25 cellular contexts compared by ENCODE assay signal in the genomic region with DNA sequence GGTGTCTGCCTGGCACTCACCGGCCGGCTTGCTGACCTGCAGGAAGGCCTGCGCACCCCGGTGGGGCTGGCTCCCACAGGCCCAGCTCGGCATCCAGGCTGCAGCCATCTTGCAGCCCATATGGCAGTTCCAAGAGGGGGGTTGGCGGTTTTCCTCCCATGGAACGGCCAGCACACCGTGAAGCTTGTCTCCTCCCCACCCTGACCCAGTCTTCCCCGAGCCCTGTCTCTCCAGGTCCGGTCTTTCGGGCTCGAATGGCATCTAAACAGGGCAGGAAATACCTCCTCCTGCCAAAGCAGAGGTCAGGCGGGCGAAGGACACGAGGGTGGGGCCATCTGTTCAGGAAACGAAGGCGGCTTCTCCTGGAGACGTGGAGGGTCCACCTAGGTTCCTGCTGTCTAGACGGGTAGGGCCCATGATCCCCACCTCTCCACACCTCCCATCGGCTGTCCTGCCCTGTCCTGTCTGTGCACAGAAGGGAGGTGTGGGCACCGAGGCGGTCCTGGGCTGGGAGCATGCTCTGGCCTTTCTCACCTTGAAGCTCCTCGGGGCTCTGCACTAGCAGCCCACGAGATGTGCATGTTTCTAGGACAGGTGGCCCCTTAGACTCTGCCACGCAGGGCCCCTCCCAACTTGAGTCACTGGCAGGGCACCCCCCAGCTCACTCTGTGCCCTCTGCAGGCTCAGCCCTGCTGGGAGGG.
A peak's percentile ranks its signal among the peaks of the same experiment; 100 is the strongest.
DNase-seq lines count a peak whose midpoint lies in the region; ATAC-seq, FAIRE-seq and TF ChIP-seq lines count a peak whose summit lies in the region.
"Had no signal": no experiment of that assay in that cellular context is flagged by ENCODE, and none has a peak within 500 bp of the region (broad histone marks: within the 10 kb centered on the region; RNA-seq: fewer than 3 reads in every experiment).

No MANE protein-coding gene starts in this region.

- DNase-seq in A549 (ENCODE audit: low read depth in 1 of 2, low spot score in 1 of 2), result no peak
- DNase-seq in activated CD8-positive, alpha-beta memory T cell treated with anti-CD3 and anti-CD28 coated beads, Interleukin-2, amount 10 ng/mL, durations not matched to agents 7 days and 5 days, result no peak
- peak; percentile 79 for DNase-seq in mesenteric fat pad (ENCODE audit: low spot score)
- no peak for DNase-seq in NOMO-1 (lab: John Stamatoyannopoulos, UW; ENCODE audit: unreplicated experiment in 2 of 2)
- DNase-seq in activated T-cell treated with anti-CD3 and anti-CD28 coated beads, Interleukin-2, amount 50 U/mL, for 1 hour, result no peak
- DNase-seq: activated CD4-positive, alpha-beta T cell treated with anti-CD3 and anti-CD28 coated beads, Interleukin-2, amount 50 U/mL, for 48 hours; DMS79; erythroblast; foreskin keratinocyte; immature natural killer cell; NCI-H1105; NCI-H2029 treated with DMSO at 0.1 percent for 48 hours; NCI-H226; NCI-H748 treated with DMSO at 0.1 percent for 48 hours; PC-3 had no signal

- TF ChIP-seq EP300 in A549 (IDR thresholded peaks at IDR 0.05), result no peak

- no peak overlapping the region for H3K4me3 ChIP-seq in A549
- no peak overlapping the region for H3K4me3 ChIP-seq in BLaER1 treated with 17β-estradiol and CSF1 and Interleukin-3, amounts not matched to agents 10 nM and 100 nM
- H3K4me3 ChIP-seq: SK-N-MC, suprapubic skin, vagina had no signal

- peaks cover 10% of the 10 kb centered on the region for H3K9me3 Mint-ChIP-seq in activated CD8-positive, alpha-beta memory T cell treated with anti-CD3 and anti-CD28 coated beads, Interleukin-2, amount 10 ng/mL, durations not matched to agents 7 days and 5 days (ENCODE audit: low read depth)

- FAIRE-seq in A549 (lab: Jason Lieb, UNC), result no peak
- FAIRE-seq: astrocyte, GM12891 had no signal

- H3K27ac ChIP-seq in A549, result no peak overlapping the region
- H3K27ac ChIP-seq in BLaER1 treated with 17β-estradiol and CSF1 and Interleukin-3, amounts not matched to agents 10 nM and 100 nM, result peak overlapping the region in 5 of 11 experiments; percentile 34 to 58 (median 52); a peak in 6 of 22 replicates
- H3K27ac ChIP-seq: foreskin keratinocyte, SK-N-MC, suprapubic skin, vagina had no signal

- peaks cover 18% of the 10 kb centered on the region for H3K4me1 Mint-ChIP-seq in activated CD8-positive, alpha-beta memory T cell treated with anti-CD3 and anti-CD28 coated beads, Interleukin-2, amount 10 ng/mL, durations not matched to agents 7 days and 5 days

- no peak overlapping the region for H3K27ac Mint-ChIP-seq in activated CD8-positive, alpha-beta memory T cell treated with anti-CD3 and anti-CD28 coated beads, Interleukin-2, amount 10 ng/mL, durations not matched to agents 7 days and 5 days
- H3K27ac Mint-ChIP-seq: activated naive CD4-positive, alpha-beta T cell treated with anti-CD3 and anti-CD28 coated beads, Interleukin-2, amount 50 U/mL, for 72 hours; nephron progenitor cell had no signal

- peaks cover 18% of the 10 kb centered on the region for H3K36me3 Mint-ChIP-seq in activated CD8-positive, alpha-beta memory T cell treated with anti-CD3 and anti-CD28 coated beads, Interleukin-2, amount 10 ng/mL, durations not matched to agents 7 days and 5 days

- no peaks in the 10 kb centered on the region for H3K4me1 ChIP-seq in A549
- H3K4me1 ChIP-seq in BLaER1 treated with 17β-estradiol and CSF1 and Interleukin-3, amounts not matched to agents 10 nM and 100 nM, result peaks cover 40 to 64% (median 55%) of the 10 kb centered on the region in 10 experiments
- H3K4me1 ChIP-seq: foreskin keratinocyte had no signal

- H3K4me3 Mint-ChIP-seq in activated CD8-positive, alpha-beta memory T cell treated with anti-CD3 and anti-CD28 coated beads, Interleukin-2, amount 10 ng/mL, durations not matched to agents 7 days and 5 days, result no peak overlapping the region
- H3K4me3 Mint-ChIP-seq: central memory CD8-positive, alpha-beta T cell; nephron progenitor cell had no signal

- POLR2A ChIA-PET in A549 (lab: Yijun Ruan, JAX), result interaction anchor here (0.6 kb wide), 1 partner anchor 127 kb away, joined by 3 read pairs; no protein-coding TSS in a partner anchor

- no peak for TF ChIP-seq RAD21 in A549 (conservative IDR thresholded peaks at IDR 0.05 in 1 of 2, IDR thresholded peaks at IDR 0.05 in 1 of 2)

- peaks cover 12 to 32% (median 21%) of the 10 kb centered on the region in 11 experiments for H3K36me3 ChIP-seq in BLaER1 treated with 17β-estradiol and CSF1 and Interleukin-3, amounts not matched to agents 10 nM and 100 nM

- CTCF ChIA-PET in A549 (lab: Yijun Ruan, JAX), result interaction anchor here (1.2 to 1.7 kb wide), 2 partner anchors 12 to 14 kb away, joined by 5 to 9 read pairs; no protein-coding TSS in a partner anchor
- CTCF ChIA-PET in activated CD8-positive, alpha-beta memory T cell treated with anti-CD3 and anti-CD28 coated beads, Interleukin-2, amount 10 ng/mL, durations not matched to agents 7 days and 5 days (lab: Charles Lee), result no interaction called here

- WGBS in A549 (ENCODE audit: missing lambda C conversion rate), result 94% methylated on average over 25 of the region's 25 CpGs

- ATAC-seq in A549 (peak; percentile 15 to 17; a peak in 2 of 6 replicates), GM19395 (IDR thresholded peaks at IDR 0.05; ENCODE audit: unreplicated experiment) (no peak)
- peak; percentile 12 for ATAC-seq in activated CD8-positive, alpha-beta memory T cell treated with anti-CD3 and anti-CD28 coated beads, Interleukin-2, amount 10 ng/mL, durations not matched to agents 7 days and 5 days
- ATAC-seq: foreskin keratinocyte, PC-3 had no signal

- peak overlapping the region in 1 of 11 experiments; percentile 21; a peak in 3 of 22 replicates for H3K9ac ChIP-seq in BLaER1 treated with 17β-estradiol and CSF1 and Interleukin-3, amounts not matched to agents 10 nM and 100 nM

- H3K4me2 ChIP-seq in A549, result no peak overlapping the region
- H3K4me2 ChIP-seq in BLaER1 treated with 17β-estradiol and CSF1 and Interleukin-3, amounts not matched to agents 10 nM and 100 nM, result peak overlapping the region in 10 of 11 experiments; percentile 73 to 94 (median 83); a peak in 20 of 22 replicates

- peaks cover 7% of the 10 kb centered on the region; the same call in 2 of the 3 replicates for H3K9me3 ChIP-seq in A549
- peaks cover 23 to 34% (median 32%) of the 10 kb centered on the region in 11 experiments for H3K9me3 ChIP-seq in BLaER1 treated with 17β-estradiol and CSF1 and Interleukin-3, amounts not matched to agents 10 nM and 100 nM (replicated peaks in 1 of 11)
- H3K9me3 ChIP-seq: suprapubic skin, vagina had no signal

- H3K27me3 ChIP-seq in BLaER1 treated with 17β-estradiol and CSF1 and Interleukin-3, amounts not matched to agents 10 nM and 100 nM, result no peaks in the 10 kb centered on the region
- H3K27me3 ChIP-seq: foreskin keratinocyte, suprapubic skin, vagina had no signal

- peaks cover 33 to 63% (median 58%) of the 10 kb centered on the region in 11 experiments for H4K20me1 ChIP-seq in BLaER1 treated with 17β-estradiol and CSF1 and Interleukin-3, amounts not matched to agents 10 nM and 100 nM

- no peak for TF ChIP-seq CTCF in A549 (IDR thresholded peaks at IDR 0.05)

- TF ChIP-seq POLR2A in A549 (IDR thresholded peaks at IDR 0.05; ENCODE audit: low read length), result no peak

- H3K27me3 Mint-ChIP-seq in activated CD8-positive, alpha-beta memory T cell treated with anti-CD3 and anti-CD28 coated beads, Interleukin-2, amount 10 ng/mL, durations not matched to agents 7 days and 5 days, result no peaks in the 10 kb centered on the region
- H3K27me3 Mint-ChIP-seq: central memory CD8-positive, alpha-beta T cell had no signal

TF ChIP-seq in A549, 52 proteins besides CTCF, POLR2A, EP300 and RAD21 (continues in another document):
- no peak for TF ChIP-seq RNF2 (IDR thresholded peaks at IDR 0.05; ENCODE audit: borderline replicate concordance, low read depth)
- TF ChIP-seq ZNF302 (CRISPR knock-in tag; IDR thresholded peaks at IDR 0.05), result no peak
- TF ChIP-seq, protein P1, sequence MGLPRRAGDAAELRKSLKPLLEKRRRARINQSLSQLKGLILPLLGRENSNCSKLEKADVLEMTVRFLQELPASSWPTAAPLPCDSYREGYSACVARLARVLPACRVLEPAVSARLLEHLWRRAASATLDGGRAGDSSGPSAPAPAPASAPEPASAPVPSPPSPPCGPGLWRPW (IDR thresholded peaks at IDR 0.05), result no peak
- TF ChIP-seq, protein P2, sequence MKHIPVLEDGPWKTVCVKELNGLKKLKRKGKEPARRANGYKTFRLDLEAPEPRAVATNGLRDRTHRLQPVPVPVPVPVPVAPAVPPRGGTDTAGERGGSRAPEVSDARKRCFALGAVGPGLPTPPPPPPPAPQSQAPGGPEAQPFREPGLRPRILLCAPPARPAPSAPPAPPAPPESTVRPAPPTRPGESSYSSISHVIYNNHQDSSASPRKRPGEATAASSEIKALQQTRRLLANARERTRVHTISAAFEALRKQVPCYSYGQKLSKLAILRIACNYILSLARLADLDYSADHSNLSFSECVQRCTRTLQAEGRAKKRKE (CRISPR knock-in tag; IDR thresholded peaks at IDR 0.05; ENCODE audit: low read depth), result no peak
- TF ChIP-seq BHLHE40 (IDR thresholded peaks at IDR 0.05; ENCODE audit: low read depth, low read length), result no peak
- TF ChIP-seq MAZ (IDR thresholded peaks at IDR 0.05; ENCODE audit: borderline replicate concordance, low read depth, low read length), result no peak
- no peak for TF ChIP-seq ZSCAN20 (CRISPR knock-in tag; IDR thresholded peaks at IDR 0.05)
- TF ChIP-seq PHF8 (IDR thresholded peaks at IDR 0.05; ENCODE audit: borderline replicate concordance, low read depth), result no peak
- no peak for TF ChIP-seq TFCP2L1 (CRISPR knock-in tag; IDR thresholded peaks at IDR 0.05)
- no peak for TF ChIP-seq CBX8 (IDR thresholded peaks at IDR 0.05)
- TF ChIP-seq MYC (IDR thresholded peaks at IDR 0.05; ENCODE audit: borderline replicate concordance, low read length), result no peak
- no peak for TF ChIP-seq ZFP36 (IDR thresholded peaks at IDR 0.05; ENCODE audit: borderline replicate concordance, partially characterized antibody)
- no peak for TF ChIP-seq FOXS1 (CRISPR knock-in tag; IDR thresholded peaks at IDR 0.05)
- TF ChIP-seq HOXA7 (CRISPR knock-in tag; IDR thresholded peaks at IDR 0.05), result no peak
